24 cellular contexts compared by ENCODE assay signal in the genomic region with DNA sequence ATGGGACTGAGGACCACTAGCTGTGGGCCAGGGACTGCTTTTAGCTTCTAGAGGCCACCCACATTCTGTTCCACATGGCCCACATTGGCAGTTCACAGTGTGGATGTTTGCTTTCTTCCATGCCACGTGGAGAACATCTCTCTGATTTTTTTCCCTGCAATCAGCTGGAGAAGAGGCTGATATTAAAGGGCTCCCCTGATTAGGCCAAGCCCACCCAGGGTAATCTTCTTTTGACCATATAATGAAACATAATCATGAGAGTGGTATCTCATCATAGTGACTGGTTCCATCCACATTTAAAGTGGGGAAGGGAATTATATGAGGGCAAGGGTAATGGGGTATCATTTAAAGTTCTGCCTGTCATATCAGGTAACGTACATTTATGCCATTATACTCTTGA. TPM values are rescaled to one million over a fixed set of nuclear protein-coding genes. Genes with fewer than 3 reads are reported as not detected.
DNase-seq lines count a peak whose midpoint lies in the region; ATAC-seq and TF ChIP-seq lines count a peak whose summit lies in the region.
"Had no signal": no experiment of that assay in that cellular context is flagged by ENCODE, and none has a peak within 500 bp of the region (broad histone marks: within the 10 kb centered on the region; RNA-seq: fewer than 3 reads in every experiment).

No MANE protein-coding gene starts in this region.

- no peaks in the 10 kb centered on the region for H3K9me2 ChIP-seq in DOHH2 (replicated peaks; ENCODE audit: control insufficient read depth, low read length)

- no peak overlapping the region for H3K9ac ChIP-seq in trophoblast cell (ENCODE audit: low read length)
- H3K9ac ChIP-seq: BLaER1 had no signal

- H3K27me3 Mint-ChIP-seq in memory B cell (no peaks in the 10 kb centered on the region), HFFc6 (ENCODE audit: insufficient read depth) (peaks cover 1% of the 10 kb centered on the region)
- H3K27me3 Mint-ChIP-seq: CD4-positive, alpha-beta memory T cell; CD4-positive, CD25-positive, alpha-beta regulatory T cell; CD8-positive, alpha-beta memory T cell had no signal

- peaks cover 5% of the 10 kb centered on the region; the same call in 1 of the 2 replicates for H3K36me3 ChIP-seq in DOHH2 (ENCODE audit: control insufficient read depth, low read length)
- H3K36me3 ChIP-seq in trophoblast cell (ENCODE audit: control insufficient read depth in 1 of 2, insufficient read depth in 2 of 2, low read length in 2 of 2), result no peaks in the 10 kb centered on the region
- H3K36me3 ChIP-seq: BE2C, BLaER1 had no signal

- no peaks in the 10 kb centered on the region for H3K9me3 Mint-ChIP-seq in memory B cell
- no peaks in the 10 kb centered on the region for H3K9me3 Mint-ChIP-seq in HFFc6
- H3K9me3 Mint-ChIP-seq: CD14-positive monocyte; CD4-positive, alpha-beta memory T cell; CD4-positive, CD25-positive, alpha-beta regulatory T cell; CD8-positive, alpha-beta memory T cell had no signal

- H3K4me3 Mint-ChIP-seq in memory B cell (no peak overlapping the region), HFFc6 (no peak overlapping the region)
- H3K4me3 Mint-ChIP-seq: CD14-positive monocyte; CD4-positive, alpha-beta memory T cell; CD4-positive, CD25-positive, alpha-beta regulatory T cell; CD8-positive, alpha-beta memory T cell had no signal

- no peak overlapping the region for H4K91ac ChIP-seq in trophoblast cell (ENCODE audit: low read depth, low read length)

- H3K4ac ChIP-seq in trophoblast cell (ENCODE audit: low read depth, low read length), result peak overlapping the region; percentile 10

- WGBS in trophoblast cell (ENCODE audit: extremely low coverage, insufficient coverage, insufficient read length), result no CpG with 5 or more reads among the region's 2 CpGs

- peak overlapping the region; percentile 51 for H3K18ac ChIP-seq in trophoblast cell (ENCODE audit: low read length)

- H2BK120ac ChIP-seq in trophoblast cell (ENCODE audit: insufficient read depth, low read length, poor library complexity), result no peak overlapping the region

- H3F3A ChIP-seq in DOHH2 (ENCODE audit: control insufficient read depth, insufficient read depth), result no peaks in the 10 kb centered on the region

- H3K79me2 ChIP-seq in DOHH2 (ENCODE audit: control insufficient read depth, low read length) (peaks cover 94% of the 10 kb centered on the region), trophoblast cell (ENCODE audit: control insufficient read depth, insufficient read depth, low read length, poor library complexity) (peaks cover 2% of the 10 kb centered on the region)

- H3K79me1 ChIP-seq in trophoblast cell (ENCODE audit: low read length), result no peaks in the 10 kb centered on the region

- H3K4me1 Mint-ChIP-seq in memory B cell (peaks cover 15% of the 10 kb centered on the region), HFFc6 (ENCODE audit: low read depth) (peaks cover 25% of the 10 kb centered on the region)
- H3K4me1 Mint-ChIP-seq: CD14-positive monocyte had no signal

- H3K9me3 ChIP-seq in DOHH2 (ENCODE audit: control insufficient read depth, insufficient read depth, low read length), result no peaks in the 10 kb centered on the region
- H3K9me3 ChIP-seq in trophoblast cell (ENCODE audit: insufficient read depth, low read depth, low read length), result no peaks in the 10 kb centered on the region
- H3K9me3 ChIP-seq: BE2C, BLaER1 had no signal

- no peaks in the 10 kb centered on the region for H3K27me3 ChIP-seq in DOHH2 (ENCODE audit: control insufficient read depth, low read length)
- H3K27me3 ChIP-seq in trophoblast cell (ENCODE audit: insufficient read depth, low read length), result no peaks in the 10 kb centered on the region
- H3K27me3 ChIP-seq: BE2C, BLaER1 had no signal

- TF ChIP-seq CTCF in DOHH2 (IDR thresholded peaks at IDR 0.05; ENCODE audit: low read depth, low read length, poor library complexity, severe bottlenecking) (no peak), VCaP (conservative IDR thresholded peaks at IDR 0.05) (no peak), HFFc6 (IDR thresholded peaks at IDR 0.05) (no peak)

- H2BK12ac ChIP-seq in trophoblast cell (ENCODE audit: low read length), result no peak overlapping the region

- ATAC-seq in memory B cell (ENCODE audit: low read depth) (no peak), HG03432 (IDR thresholded peaks at IDR 0.05; ENCODE audit: unreplicated experiment) (no peak)
- no peak for ATAC-seq in stimulated activated naive CD8-positive, alpha-beta T cell treated with anti-CD3 and anti-CD28 coated beads, Interleukin-15, Interleukin-2, amounts not matched to agents 100 U/mL and 50 U/mL, for 24 hours

- DNase-seq in memory B cell (ENCODE audit: low spot score in 2 of 2) (no peak), trophoblast cell (no peak), HFFc6 (no peak), LoVo (ENCODE audit: low spot score) (no peak)
- no peak for DNase-seq in stimulated activated naive CD8-positive, alpha-beta T cell treated with anti-CD3 and anti-CD28 coated beads, Interleukin-15, Interleukin-2, amounts not matched to agents 100 U/mL and 50 U/mL, for 24 hours
- DNase-seq: ACHN; BE2C; C1 segment of cervical spinal cord; CD4-positive, alpha-beta memory T cell; CD4-positive, CD25-positive, alpha-beta regulatory T cell; CD8-positive, alpha-beta memory T cell; COR-L47; DMS 273 treated with DMSO at 0.1 percent for 48 hours; DMS153; DMS53; DMS79; DND-41; GF-D8 had no signal

- H4K20me1 ChIP-seq in DOHH2 (ENCODE audit: control insufficient read depth, insufficient read depth, low read depth, low read length), result no peaks in the 10 kb centered on the region; the same call in 1 of the 2 replicates

- H3K4me1 ChIP-seq in DOHH2 (ENCODE audit: control insufficient read depth, low read length), result peaks cover 22% of the 10 kb centered on the region
- H3K4me1 ChIP-seq in trophoblast cell (ENCODE audit: control insufficient read depth in 1 of 2, insufficient read depth in 2 of 2, low read length in 2 of 2), result peaks cover 0 to 5% of the 10 kb centered on the region in 2 experiments
- H3K4me1 ChIP-seq: BE2C had no signal

- H2AFZ ChIP-seq in trophoblast cell (ENCODE audit: insufficient read depth, low read length, poor library complexity), result no peak overlapping the region

- H3K4me2 ChIP-seq in DOHH2 (ENCODE audit: low read length) (0 out of 2 replicates have a peak overlapping the region, but pooled peaks have one; percentile 10), trophoblast cell (ENCODE audit: low read length) (no peak overlapping the region)
- H3K4me2 ChIP-seq: BLaER1 had no signal

- H3K27ac ChIP-seq in DOHH2 (ENCODE audit: low read depth, low read length) (no peak overlapping the region), VCaP (peak overlapping the region; percentile 62), trophoblast cell (ENCODE audit: low read depth, low read length) (no peak overlapping the region)
- H3K27ac ChIP-seq: 22Rv1, BLaER1 had no signal

- no peak overlapping the region for H2AK5ac ChIP-seq in trophoblast cell (ENCODE audit: low read length)

- H3K4me3 ChIP-seq in DOHH2 (ENCODE audit: low read length) (no peak overlapping the region), trophoblast cell (ENCODE audit: low read depth, low read length) (no peak overlapping the region)
- H3K4me3 ChIP-seq: BLaER1 had no signal

- no peak overlapping the region for H2BK5ac ChIP-seq in trophoblast cell (ENCODE audit: low read depth, low read length, poor library complexity)

- H3K27ac Mint-ChIP-seq in memory B cell, result peak overlapping the region; percentile 35
- H3K27ac Mint-ChIP-seq in HFFc6, result no peak overlapping the region
- H3K27ac Mint-ChIP-seq: CD14-positive monocyte; CD4-positive, CD25-positive, alpha-beta regulatory T cell had no signal

- no peak overlapping the region for H3K23ac ChIP-seq in trophoblast cell (ENCODE audit: low read length)

- no peak overlapping the region for H3K14ac ChIP-seq in trophoblast cell (ENCODE audit: low read length)

- H4K12ac ChIP-seq in trophoblast cell (ENCODE audit: low read depth, low read length), result no peak overlapping the region

- H4K8ac ChIP-seq in trophoblast cell (ENCODE audit: low read depth, low read length), result no peak overlapping the region

- peaks cover 4% of the 10 kb centered on the region for H3K36me3 Mint-ChIP-seq in memory B cell
- peaks cover 4% of the 10 kb centered on the region; the same call in 1 of the 2 replicates for H3K36me3 Mint-ChIP-seq in HFFc6 (ENCODE audit: low read depth)

RNA-seq across cellular contexts. Expression of gene DAAM1, which starts 15.8 kb away (rescaled TPM):
- 38.2 and 39.7 TPM in 2 replicates for polyA plus RNA-seq in trophoblast cell (2013)
- total RNA-seq in HFFc6 (2021; fragmentation: NEBNext Ultra II Directional; extraction: Animal tissue kit (Norgen Biotek cat#: 25700)), result 10 to 100 TPM in 2 of 6 experiments, 1 to 10 TPM in 4; 7.5 to 12.2 (median 8.6) TPM
